In genomic region chr17:28682655-28683054, GRCh38 we compare ENCODE assay signal across 32 cellular contexts.
"Had no signal": no experiment of that assay in that cellular context is flagged by ENCODE, and none has a peak within 500 bp of the region (broad histone marks: within the 10 kb centered on the region; RNA-seq: fewer than 3 reads in every experiment).

No MANE protein-coding gene starts in this region.

- H3K4me1 Mint-ChIP-seq: central memory CD8-positive, alpha-beta T cell; immature natural killer cell; naive thymus-derived CD4-positive, alpha-beta T cell; nephron had no signal

- H3K27me3 ChIP-seq: colonic mucosa, esophagus squamous epithelium, heart right ventricle, pancreas, right atrium auricular region, stomach, thyroid gland, upper lobe of left lung had no signal

- H3K9me3 ChIP-seq: colonic mucosa, esophagus squamous epithelium, heart right ventricle, pancreas, prostate gland, right atrium auricular region, stomach, thyroid gland, upper lobe of left lung had no signal

- H3K27ac ChIP-seq: colonic mucosa, esophagus squamous epithelium, heart right ventricle, pancreas, prostate gland, right atrium auricular region, stomach, thyroid gland, upper lobe of left lung had no signal

- H3K4me3 Mint-ChIP-seq: central memory CD8-positive, alpha-beta T cell; dendritic cell treated with granulocyte-macrophage colony-stimulating factor and Interleukin-4, amounts not matched to agents 40 ng/mL and 50 ng/mL, for 4 days; immature natural killer cell; naive thymus-derived CD4-positive, alpha-beta T cell; nephron had no signal

- DNase-seq: colonic mucosa; effector CD8-positive, alpha-beta T cell; erythroblast; esophagus squamous epithelium; foreskin melanocyte; glutamatergic neuron; heart right ventricle; hippocampal formation; immature natural killer cell; islet precursor cell; mesenchymal stem cell; midbrain; naive thymus-derived CD4-positive, alpha-beta T cell; occipital lobe; pancreas; stimulated activated CD4-positive, alpha-beta T cell treated with anti-CD3 and anti-CD28 coated beads, Interleukin-12 subunit alpha, Interleukin-12 subunit beta, amount 100 ng/mL, for 4 hours; stimulated activated CD4-positive, alpha-beta T cell treated with anti-CD3 and anti-CD28 coated beads, Interleukin-1b, Interleukin-23, amount 100 ng/mL, for 48 hours; stimulated activated CD4-positive, alpha-beta T cell treated with anti-CD3 and anti-CD28 coated beads, Interleukin-4, amount 100 ng/mL, for 1 hour; stimulated activated CD8-positive, alpha-beta memory T cell treated with anti-CD3 and anti-CD28 coated beads, Interleukin-4, amount 100 ng/mL, for 48 hours; stimulated activated naive CD4-positive, alpha-beta T cell treated with Interleukin-2 at 50 U/mL for 16 hours; stomach; thyroid gland; upper lobe of left lung had no signal

- H3K27me3 Mint-ChIP-seq: central memory CD8-positive, alpha-beta T cell; dendritic cell treated with granulocyte-macrophage colony-stimulating factor and Interleukin-4, amounts not matched to agents 40 ng/mL and 50 ng/mL, for 4 days; naive thymus-derived CD4-positive, alpha-beta T cell had no signal

- FAIRE-seq: pancreas, urothelium cell line had no signal

- H3K9me3 Mint-ChIP-seq: central memory CD8-positive, alpha-beta T cell; dendritic cell treated with granulocyte-macrophage colony-stimulating factor and Interleukin-4, amounts not matched to agents 40 ng/mL and 50 ng/mL, for 4 days; immature natural killer cell; naive thymus-derived CD4-positive, alpha-beta T cell; nephron had no signal

- H3K4me3 ChIP-seq: colonic mucosa, esophagus squamous epithelium, heart right ventricle, pancreas, prostate gland, right atrium auricular region, smooth muscle cell, stomach, thyroid gland, upper lobe of left lung had no signal

- H3K4me1 ChIP-seq: colonic mucosa, pancreas, prostate gland, right atrium auricular region, stomach, upper lobe of left lung had no signal

- ATAC-seq: left lobe of liver; naive thymus-derived CD4-positive, alpha-beta T cell; pancreas; sciatic nerve had no signal

- H3K27ac Mint-ChIP-seq: dendritic cell treated with granulocyte-macrophage colony-stimulating factor and Interleukin-4, amounts not matched to agents 40 ng/mL and 50 ng/mL, for 4 days; immature natural killer cell; nephron had no signal
